In genomic region chr15:79989682-79990081, GRCh38 we compare ENCODE assay signal across 20 cellular contexts. TPM values are rescaled to one million over a fixed set of nuclear protein-coding genes. Genes with fewer than 3 reads are reported as not detected.
DNase-seq lines count a peak whose midpoint lies in the region; ATAC-seq and TF ChIP-seq lines count a peak whose summit lies in the region.
"Had no signal": no experiment of that assay in that cellular context is flagged by ENCODE, and none has a peak within 500 bp of the region (broad histone marks: within the 10 kb centered on the region; RNA-seq: fewer than 3 reads in every experiment).

No MANE protein-coding gene starts in this region.

- H3K27me3 ChIP-seq in neutrophil: no peaks in the 10 kb centered on the region
- H3K27me3 ChIP-seq in heart left ventricle: no peaks in the 10 kb centered on the region
- H3K27me3 ChIP-seq: BE2C, ovary, tibial nerve had no signal

- H3K27ac ChIP-seq in neutrophil (peak overlapping the region; percentile 90), heart left ventricle (no peak overlapping the region)
- H3K27ac ChIP-seq: esophagus squamous epithelium, ovary, tibial nerve had no signal

- H3K4me3 ChIP-seq in cardiac fibroblast (replicated peaks in 1 of 2; ENCODE audit: low read depth in 2 of 2, low read length in 2 of 2) (no peak overlapping the region), neutrophil (ENCODE audit: low read depth in 1 of 2, low read length in 1 of 2) (peak overlapping the region; percentile 37 to 50), heart left ventricle (no peak overlapping the region)
- H3K4me3 ChIP-seq: esophagus squamous epithelium, ovary, tibial nerve had no signal

- WGBS in heart left ventricle, 4 donors: 53 to 73% (median 61%) methylated on average over 5 of the region's 5 CpGs

- H3K4me1 ChIP-seq in neutrophil (ENCODE audit: control insufficient read depth in 1 of 2, insufficient read depth in 1 of 2, low read depth in 1 of 2, low read length in 1 of 2) (peaks cover 78 to 87% of the 10 kb centered on the region in 2 experiments), heart left ventricle (peaks cover 0 to 15% (median 0%) of the 10 kb centered on the region in 12 donors)
- H3K4me1 ChIP-seq: BE2C, esophagus squamous epithelium, tibial nerve had no signal

- no peak for TF ChIP-seq POLR2A in heart left ventricle (IDR thresholded peaks at IDR 0.05)

- intact Hi-C loops in heart left ventricle (cut with DNase I): loop anchor here in 9 of 10 donors (5.0 to 10.0 kb wide), 5 partner anchors 92 to 607 kb away; partner anchors contain the start of gene MTHFS (in 3 of the 9)

- H3K9me3 ChIP-seq in neutrophil: no peaks in the 10 kb centered on the region
- H3K9me3 ChIP-seq in heart left ventricle: no peaks in the 10 kb centered on the region
- H3K9me3 ChIP-seq: BE2C, esophagus squamous epithelium, ovary, tibial nerve had no signal

- H3K36me3 ChIP-seq in neutrophil (no peaks in the 10 kb centered on the region), heart left ventricle (no peaks in the 10 kb centered on the region)
- H3K36me3 ChIP-seq: BE2C, esophagus squamous epithelium, ovary, tibial nerve had no signal

- no peak for ATAC-seq in heart left ventricle

- no peak for TF ChIP-seq CTCF in cardiac fibroblast (IDR thresholded peaks at IDR 0.05; ENCODE audit: low read depth, low read length)
- peak; percentile 33 for TF ChIP-seq CTCF in neutrophil (IDR thresholded peaks at IDR 0.05)
- no peak for TF ChIP-seq CTCF in heart left ventricle (IDR thresholded peaks at IDR 0.05)

- DNase-seq in CD1c-positive myeloid dendritic cell (ENCODE audit: extremely low spot score): peak; percentile 56
- peak; percentile 54 for DNase-seq in NCI-H226
- peak; percentile 38 to 46 for DNase-seq in cardiac fibroblast (ENCODE audit: low read depth in 2 of 2)
- no peak for DNase-seq in NK-92 (lab: John Stamatoyannopoulos, UW; ENCODE audit: unreplicated experiment)
- no peak for DNase-seq in activated effector memory CD4-positive, alpha-beta T cell treated with Interleukin-2 at 50 U/mL for 16 hours
- no peak for DNase-seq in GOT3 (lab: John Stamatoyannopoulos, UW)
- no peak for DNase-seq in heart left ventricle
- DNase-seq: activated CD4-positive, alpha-beta T cell treated with anti-CD3 and anti-CD28 coated beads for 1 hour; activated T-cell treated with anti-CD3 and anti-CD28 coated beads, Interleukin-2, amount 50 U/mL, for 24 hours; amygdala; BE2C; cortex of kidney; DMS79 treated with DMSO at 0.1 percent for 48 hours; esophagus squamous epithelium; KG1; NCI-H2107; ovary; SW 1271 had no signal

RNA-seq across cellular contexts. Expression of gene BCL2A1, which starts 18.7 kb away (rescaled TPM):
- total RNA-seq in heart left ventricle: 10 to 100 TPM in 1 of 9 donors, 1 to 10 TPM in 3, under 1 TPM in 4, not detected in 1; 0.32 to 28.6 (median 0.99) TPM
- 1 to 10 TPM in 1 of 2 donors, under 1 TPM in 1; 0.23 to 1.2 TPM for polyA plus RNA-seq in heart left ventricle

Comparison
In these comparisons a context has a peak if more than half of its experiments do, and no peak if none do; other contexts are left out.
1. DNase-seq: peak in CD1c-positive myeloid dendritic cell (single experiment), NCI-H226 (single experiment) and cardiac fibroblast (2 of 2); none in NK-92 (single experiment), activated effector memory CD4-positive, alpha-beta T cell treated with Interleukin-2 at 50 U/mL for 16 hours (single experiment), GOT3 (single experiment) and heart left ventricle (0 of 5).
2. H3K4me3 ChIP-seq: peak in neutrophil (2 of 2); none in cardiac fibroblast (0 of 2) and heart left ventricle (0 of 12).